In the genomic region with DNA sequence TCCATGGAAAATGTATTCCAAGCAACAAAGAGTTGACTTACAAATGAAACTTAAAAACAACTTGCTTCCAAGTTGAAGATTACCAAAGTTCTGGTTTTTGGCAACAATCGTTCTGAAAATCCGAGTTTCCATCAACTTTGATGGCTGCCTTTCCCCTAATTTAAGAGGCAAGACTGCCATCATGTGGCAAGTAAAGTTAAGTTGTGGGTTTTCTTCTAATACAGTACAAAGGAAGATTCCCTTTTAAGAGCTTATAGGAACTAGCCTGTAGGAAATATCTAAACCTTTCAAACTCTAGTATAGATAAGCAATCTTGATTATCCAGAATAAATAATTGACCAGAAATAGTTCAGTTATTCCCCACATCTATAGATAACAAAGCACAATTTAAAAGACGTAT, we compare ENCODE assay signal across 8 cellular contexts. TPM values are rescaled to one million over a fixed set of nuclear protein-coding genes. Genes with fewer than 3 reads are reported as not detected.
DNase-seq lines count a peak whose midpoint lies in the region; ATAC-seq and TF ChIP-seq lines count a peak whose summit lies in the region.
"Not testable (repeated sequence)": the region's sequence is repeated elsewhere in the genome, so short reads cannot be mapped to it uniquely, and the experiment has no call there.

No MANE protein-coding gene starts in this region.

- not testable (repeated sequence) for H3K4me1 ChIP-seq in OCI-LY7 (ENCODE audit: insufficient read depth, low read length, poor library complexity, severe bottlenecking); esophagus squamous epithelium; right lobe of liver

- CTCF ChIA-PET in OCI-LY7 (lab: Charles Lee; ENCODE audit: unreplicated experiment), result not testable (repeated sequence)
- CTCF ChIA-PET in activated naive CD4-positive, alpha-beta T cell treated with anti-CD3 and anti-CD28 coated beads for 36 hours (lab: Charles Lee), result interaction anchor here (0.7 to 2.8 kb wide), 6 partner anchors 9 to 577 kb away, joined by 3 to 25 read pairs (median 4); a partner anchor contains a TSS

- TF ChIP-seq POLR2A in esophagus squamous epithelium (IDR thresholded peaks at IDR 0.05); right lobe of liver (IDR thresholded peaks at IDR 0.05): not testable (repeated sequence)

- TF ChIP-seq CTCF in OCI-LY7 (conservative IDR thresholded peaks at IDR 0.05; ENCODE audit: low read length), result peak; percentile 67
- TF ChIP-seq CTCF in esophagus squamous epithelium (IDR thresholded peaks at IDR 0.05), result peak in 4 of 6 experiments; percentile 26 to 55 (median 30)
- TF ChIP-seq CTCF in right lobe of liver (IDR thresholded peaks at IDR 0.05), result peak; percentile 41 to 63 (median 52)

- peak; percentile 72 for ATAC-seq in GM21381 (IDR thresholded peaks at IDR 0.05; ENCODE audit: unreplicated experiment)
- peak; percentile 73 to 88 (median 86) for ATAC-seq in right lobe of liver
- ATAC-seq in stimulated activated effector memory CD8-positive, alpha-beta T cell treated with anti-CD3 and anti-CD28 coated beads, Interleukin-12 subunit alpha, Interleukin-12 subunit beta, amount 100 ng/mL, for 72 hours, result peak; percentile 51

- not testable (repeated sequence) for TF ChIP-seq EP300 in Ishikawa (IDR thresholded peaks at IDR 0.05; ENCODE audit: borderline replicate concordance)

- POLR2A ChIA-PET in OCI-LY7 (lab: Charles Lee), result interaction anchor here (0.9 kb wide), 1 partner anchor 445 kb away, joined by 3 read pairs; no protein-coding TSS in a partner anchor

- not testable (repeated sequence) for H2AFZ ChIP-seq in OCI-LY7 (ENCODE audit: low read length)

- H3K4me1 Mint-ChIP-seq in activated naive CD4-positive, alpha-beta T cell treated with anti-CD3 and anti-CD28 coated beads for 36 hours (ENCODE audit: low read depth); stimulated activated effector memory CD8-positive, alpha-beta T cell treated with anti-CD3 and anti-CD28 coated beads, Interleukin-12 subunit alpha, Interleukin-12 subunit beta, amount 100 ng/mL, for 72 hours: not testable (repeated sequence)

- intact Hi-C loops in OCI-LY7 (cut with micrococcal nuclease; ENCODE audit: unreplicated experiment), result loop anchor here (2.0 to 5.0 kb wide), 2 partner anchors 291 to 580 kb away; no protein-coding TSS in a partner anchor
- intact Hi-C loops in activated naive CD4-positive, alpha-beta T cell treated with anti-CD3 and anti-CD28 coated beads for 36 hours (cut with micrococcal nuclease), result loop anchor here (1.0 to 2.0 kb wide), 2 partner anchors 291 to 577 kb away; no protein-coding TSS in a partner anchor
- intact Hi-C loops in esophagus squamous epithelium (cut with DNase I), result loop anchor here (10.0 kb wide), 1 partner anchor 287 kb away; a partner anchor contains a TSS
- intact Hi-C loops in right lobe of liver (cut with DNase I), result not testable (repeated sequence)

- H3K4me2 ChIP-seq in OCI-LY7 (ENCODE audit: low read length), result not testable (repeated sequence)

- H3K4me3 Mint-ChIP-seq in activated naive CD4-positive, alpha-beta T cell treated with anti-CD3 and anti-CD28 coated beads for 36 hours; stimulated activated effector memory CD8-positive, alpha-beta T cell treated with anti-CD3 and anti-CD28 coated beads, Interleukin-12 subunit alpha, Interleukin-12 subunit beta, amount 100 ng/mL, for 72 hours: not testable (repeated sequence)

- H3K9me3 Mint-ChIP-seq in activated naive CD4-positive, alpha-beta T cell treated with anti-CD3 and anti-CD28 coated beads for 36 hours; stimulated activated effector memory CD8-positive, alpha-beta T cell treated with anti-CD3 and anti-CD28 coated beads, Interleukin-12 subunit alpha, Interleukin-12 subunit beta, amount 100 ng/mL, for 72 hours: not testable (repeated sequence)

- WGBS in esophagus squamous epithelium, 2 donors, result 23 to 31% methylated on average over 3 of the region's 3 CpGs
- WGBS in right lobe of liver (ENCODE audit: insufficient coverage, low coverage, low lambda C conversion rate, missing lambda C conversion rate), result 27% methylated on average over 3 of the region's 3 CpGs

- not testable (repeated sequence) for H4K20me1 ChIP-seq in OCI-LY7 (ENCODE audit: insufficient read depth, low read length)

- not testable (repeated sequence) for BruUV-seq in OCI-LY7 (replicated peaks; lab: Mats Ljungman, UMichigan)

- H3K27ac ChIP-seq in OCI-LY7 (ENCODE audit: low read depth, low read length, poor library complexity, severe bottlenecking); esophagus squamous epithelium; right lobe of liver: not testable (repeated sequence)

- not testable (repeated sequence) for H3K79me2 ChIP-seq in OCI-LY7 (ENCODE audit: insufficient read depth, low read depth, low read length)

- not testable (repeated sequence) for H3K27ac Mint-ChIP-seq in activated naive CD4-positive, alpha-beta T cell treated with anti-CD3 and anti-CD28 coated beads for 36 hours; stimulated activated effector memory CD8-positive, alpha-beta T cell treated with anti-CD3 and anti-CD28 coated beads, Interleukin-12 subunit alpha, Interleukin-12 subunit beta, amount 100 ng/mL, for 72 hours

- not testable (repeated sequence) for H3K9me3 ChIP-seq in OCI-LY7 (ENCODE audit: low read length); esophagus squamous epithelium; right lobe of liver

- H3K27me3 ChIP-seq in esophagus squamous epithelium, right lobe of liver: not testable (repeated sequence)

- not testable (repeated sequence) for H3K36me3 Mint-ChIP-seq in activated naive CD4-positive, alpha-beta T cell treated with anti-CD3 and anti-CD28 coated beads for 36 hours (ENCODE audit: low read depth); stimulated activated effector memory CD8-positive, alpha-beta T cell treated with anti-CD3 and anti-CD28 coated beads, Interleukin-12 subunit alpha, Interleukin-12 subunit beta, amount 100 ng/mL, for 72 hours

- not testable (repeated sequence) for H3K9me2 ChIP-seq in OCI-LY7 (ENCODE audit: insufficient read depth, low read length)

- H3K36me3 ChIP-seq in OCI-LY7 (ENCODE audit: insufficient read depth, low read length); esophagus squamous epithelium; right lobe of liver: not testable (repeated sequence)

- peak; percentile 52; the same call in 1 of the 2 replicates for TF ChIP-seq RAD21 in Ishikawa (IDR thresholded peaks at IDR 0.05; ENCODE audit: low read depth)

- DNase-seq in DMS114 treated with DMSO at 0.1 percent for 48 hours (lab: John Stamatoyannopoulos, UW; ENCODE audit: unreplicated experiment) (peak; percentile 27), OCI-LY7 (ENCODE audit: low spot score) (peak; percentile 31)
- peak; percentile 18 for DNase-seq in activated naive CD4-positive, alpha-beta T cell treated with anti-CD3 and anti-CD28 coated beads for 36 hours
- not testable (repeated sequence) for DNase-seq in esophagus squamous epithelium (lab: John Stamatoyannopoulos, UW); right lobe of liver; stimulated activated effector memory CD8-positive, alpha-beta T cell treated with anti-CD3 and anti-CD28 coated beads, Interleukin-12 subunit alpha, Interleukin-12 subunit beta, amount 100 ng/mL, for 72 hours (ENCODE audit: low spot score in 2 of 2)

- H3K4me3 ChIP-seq in OCI-LY7 (ENCODE audit: low read depth, low read length, poor library complexity, severe bottlenecking); esophagus squamous epithelium; right lobe of liver: not testable (repeated sequence)

- H3K27me3 Mint-ChIP-seq in activated naive CD4-positive, alpha-beta T cell treated with anti-CD3 and anti-CD28 coated beads for 36 hours (ENCODE audit: low read depth), result not testable (repeated sequence)

RNA-seq across cellular contexts. Expression of a gene that starts 9.0 kb away (rescaled TPM):
- total RNA-seq in OCI-LY7 (2014; rRNA removed; shearing (Covaris generic)), result 5.6 and 6.0 TPM in 2 replicates
- total RNA-seq in OCI-LY7 (2022), result 7.3 and 9.1 TPM in 2 replicates
- 1 to 10 TPM; 2.7 to 3.8 TPM for total RNA-seq in activated naive CD4-positive, alpha-beta T cell treated with anti-CD3 and anti-CD28 coated beads for 36 hours
- 1 to 10 TPM; 1.6 to 4.2 (median 3.5) TPM for total RNA-seq in esophagus squamous epithelium
- 1 to 10 TPM; 1.1 to 2.8 (median 2.2) TPM for total RNA-seq in right lobe of liver
